8 cellular contexts compared by ENCODE assay signal in genomic region chr9:78236511-78236950, GRCh38. TPM values are rescaled to one million over a fixed set of nuclear protein-coding genes. Genes with fewer than 3 reads are reported as not detected.
A peak's percentile ranks its signal among the peaks of the same experiment; 100 is the strongest.
DNase-seq lines count a peak whose midpoint lies in the region; ATAC-seq and TF ChIP-seq lines count a peak whose summit lies in the region.

No MANE protein-coding gene starts in this region.

- no peaks in the 10 kb centered on the region for H3K9me2 ChIP-seq in Karpas-422 (replicated peaks; ENCODE audit: insufficient read depth, low read length)

- ATAC-seq in GM21717 (IDR thresholded peaks at IDR 0.05; ENCODE audit: unreplicated experiment) = peak; percentile 26

- in situ Hi-C loops in astrocyte of the spinal cord (cut with HindIII; ENCODE audit: low sequenced_read_pairs) = no loop called here

- H3K4me2 ChIP-seq in Karpas-422 (ENCODE audit: low read depth, low read length, poor library complexity, severe bottlenecking) = peak overlapping the region; percentile 83

- H4K20me1 ChIP-seq in Karpas-422 (ENCODE audit: insufficient read depth, low read depth, low read length) = no peaks in the 10 kb centered on the region

- TF ChIP-seq CTCF in GM12865 (IDR thresholded peaks at IDR 0.05; ENCODE audit: insufficient read depth, low read depth, low read length, missing control alignments) (no peak), astrocyte of the spinal cord (IDR thresholded peaks at IDR 0.05; ENCODE audit: low read depth, low read length) (no peak), testis (IDR thresholded peaks at IDR 0.05) (no peak)

- peaks cover 38% of the 10 kb centered on the region for H3K79me2 ChIP-seq in Karpas-422 (ENCODE audit: low read length)

- WGBS in testis, 2 donors = 5 to 7% methylated on average over 12 to 13 of the region's 13 CpGs

- H2AFZ ChIP-seq in Karpas-422 (ENCODE audit: low read length) = peak overlapping the region; percentile 93

- H3K36me3 ChIP-seq in Karpas-422 (ENCODE audit: insufficient read depth, low read length) (peaks cover 7% of the 10 kb centered on the region; the same call in 1 of the 2 replicates), testis (ENCODE audit: low read depth, missing control alignments) (no peaks in the 10 kb centered on the region)

- intact Hi-C loops in testis (cut with DNase I; ENCODE audit: low total_unique reads) = no loop called here

- no peak for TF ChIP-seq POLR2A in testis (IDR thresholded peaks at IDR 0.05)

- H3K27ac ChIP-seq in Karpas-422 (ENCODE audit: low read length) (peak overlapping the region; percentile 62), testis (peak overlapping the region; percentile 81 to 87)

- H3K4me3 ChIP-seq in GM12865 (ENCODE audit: low read depth, low read length) (peak overlapping the region; percentile 90), Karpas-422 (ENCODE audit: low read length) (peak overlapping the region; percentile 97), astrocyte of the spinal cord (ENCODE audit: low read depth, low read length) (peak overlapping the region; percentile 89), testis (peak overlapping the region; percentile 71 to 89)

- H3K27me3 ChIP-seq in Karpas-422 (ENCODE audit: low read length) (no peaks in the 10 kb centered on the region), testis (no peaks in the 10 kb centered on the region)

- DNase-seq in GM12865 (ENCODE audit: low read depth) = peak; percentile 45
- peak; percentile 72 for DNase-seq in Karpas-422
- no peak for DNase-seq in astrocyte of the spinal cord (ENCODE audit: low read depth, low spot score)
- DNase-seq in kidney tubule cell (ENCODE audit: low spot score) = peak; percentile 54
- peak; percentile 23 for DNase-seq in testis
- no peak for DNase-seq in SKM-1 treated with dmso at 0.1 percent for 144 hours (lab: John Stamatoyannopoulos, UW; ENCODE audit: unreplicated experiment)
- DNase-seq in effector CD8-positive, alpha-beta T cell (lab: John Stamatoyannopoulos, UW) = no peak

- H3K9me3 ChIP-seq in Karpas-422 (ENCODE audit: low read length) (no peaks in the 10 kb centered on the region), testis (no peaks in the 10 kb centered on the region)

- H3K4me1 ChIP-seq in Karpas-422 (ENCODE audit: low read length) (peaks cover 27% of the 10 kb centered on the region), testis (peaks cover 4% of the 10 kb centered on the region)

- peak overlapping the region; percentile 90 for H3K9ac ChIP-seq in Karpas-422 (ENCODE audit: low read length)

RNA-seq across cellular contexts. Expression of gene CEP78, which starts 0.7 kb away (rescaled TPM):
- 29.4 and 38.2 TPM in 2 replicates for total RNA-seq in Karpas-422 (2014; rRNA removed; shearing (Covaris generic); ENCODE audit: low replicate concordance)
- total RNA-seq in testis = 10 to 100 TPM; 37.4 to 50.2 TPM
- 28.2 TPM for polyA plus RNA-seq in testis (ENCODE audit: insufficient read depth, low read depth, low replicate concordance)

Comparison
In these comparisons a context has a peak if more than half of its experiments do, and no peak if none do; other contexts are left out.
1. DNase-seq: peak in GM12865 (single experiment), Karpas-422 (single experiment), kidney tubule cell (single experiment) and testis (single experiment); none in astrocyte of the spinal cord (single experiment), SKM-1 treated with dmso at 0.1 percent for 144 hours (single experiment) and effector CD8-positive, alpha-beta T cell (single experiment).
2. Peak in every context shown above with its lines, with median percentiles within 50 percentile points of each other: H3K4me3 ChIP-seq.